In the genomic region with DNA sequence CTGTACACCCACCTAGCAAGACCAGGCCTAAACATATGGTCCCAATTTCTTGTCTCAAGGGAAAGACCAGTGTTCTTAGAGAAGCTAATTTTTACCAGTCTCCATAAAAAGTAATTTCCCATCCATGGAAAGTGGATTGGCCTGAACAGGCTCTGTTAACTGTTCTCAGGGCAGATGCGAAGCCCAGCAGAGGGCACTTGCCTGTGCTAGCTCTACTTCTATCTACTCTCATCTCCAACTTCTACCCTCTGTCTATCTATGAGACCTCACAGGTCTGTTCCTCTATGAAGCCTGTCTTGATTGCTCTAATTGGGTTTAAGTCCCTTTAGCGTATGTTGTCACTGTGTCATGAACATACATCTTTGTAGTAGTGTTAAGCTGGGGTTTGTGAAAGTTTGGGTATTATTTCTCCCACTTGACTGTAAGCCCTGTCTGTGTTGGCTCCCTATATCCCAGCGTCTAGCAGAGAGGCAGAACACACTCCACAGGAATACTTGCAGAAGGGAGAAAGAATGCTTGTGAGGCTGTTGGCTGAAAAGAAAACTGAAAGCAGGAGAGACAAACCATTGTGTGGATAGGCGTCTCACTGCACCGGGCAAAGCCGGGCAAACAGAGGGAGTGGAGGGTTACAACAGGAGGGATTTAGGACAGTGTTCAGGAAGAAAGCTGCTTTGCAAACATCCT, we compare ENCODE assay signal across 8 cellular contexts.
DNase-seq lines count a peak whose midpoint lies in the region; ATAC-seq and TF ChIP-seq lines count a peak whose summit lies in the region.

No MANE protein-coding gene starts in this region.

- intact Hi-C loops in PC-3 (cut with micrococcal nuclease): no loop called here

- no peak overlapping the region for H3K4me2 ChIP-seq in PC-3 (ENCODE audit: low read length)

- ATAC-seq in HG02840 (IDR thresholded peaks at IDR 0.05; ENCODE audit: low FRiP score, unreplicated experiment): no peak
- no peak for ATAC-seq in HG02885 (IDR thresholded peaks at IDR 0.05; ENCODE audit: poor library complexity, unreplicated experiment)
- no peak for ATAC-seq in PC-3

- H3K27ac ChIP-seq in SJSA1: peak overlapping the region; percentile 52
- H3K27ac ChIP-seq in PC-3 (ENCODE audit: low read length): no peak overlapping the region

- H3K9ac ChIP-seq in PC-3 (ENCODE audit: low read length): no peak overlapping the region

- H3K4me1 ChIP-seq in SJSA1 (replicated peaks) (peaks cover 30% of the 10 kb centered on the region), PC-3 (ENCODE audit: insufficient read depth, low read length) (no peaks in the 10 kb centered on the region)

- H3K9me3 ChIP-seq in SJSA1 (replicated peaks) (no peaks in the 10 kb centered on the region), PC-3 (ENCODE audit: low read length) (no peaks in the 10 kb centered on the region)

- no peaks in the 10 kb centered on the region for H3K9me2 ChIP-seq in PC-3 (replicated peaks; ENCODE audit: low read length)

- no peak overlapping the region for H2AFZ ChIP-seq in PC-3 (ENCODE audit: low read length)

- H3K4me3 ChIP-seq in SJSA1 (peak overlapping the region; percentile 21), PC-3 (ENCODE audit: low read length) (no peak overlapping the region)

- no peaks in the 10 kb centered on the region for H3K36me3 ChIP-seq in SJSA1
- no peaks in the 10 kb centered on the region for H3K36me3 ChIP-seq in PC-3 (ENCODE audit: low read depth, low read length)

- TF ChIP-seq CTCF in PC-3 (conservative IDR thresholded peaks at IDR 0.05; ENCODE audit: low read depth, low read length): no peak

- H3F3A ChIP-seq in PC-3 (ENCODE audit: low read length, unreplicated experiment): no peaks in the 10 kb centered on the region

- no TSS peak for BruUV-seq in PC-3 (replicated peaks; lab: Mats Ljungman, UMichigan)

- H4K20me1 ChIP-seq in PC-3 (ENCODE audit: low read length): no peaks in the 10 kb centered on the region

- H3K79me2 ChIP-seq in PC-3 (ENCODE audit: low read length): no peaks in the 10 kb centered on the region

- CTCF ChIA-PET in PC-3 (lab: Charles Lee): no interaction called here

- POLR2A ChIA-PET in PC-3 (lab: Charles Lee; ENCODE audit: unreplicated experiment): no interaction called here

- DNase-seq in DMS114 treated with DMSO at 0.1 percent for 48 hours (lab: John Stamatoyannopoulos, UW; ENCODE audit: unreplicated experiment) (peak; percentile 6), SJSA1 (ENCODE audit: low read depth in 1 of 2, low spot score in 2 of 2) (peak; percentile 48 to 75), globus pallidus (ENCODE audit: low spot score) (peak; percentile 35), retina (peak; percentile 51), PC-3 (no peak)
- no peak for DNase-seq in stimulated activated CD4-positive, alpha-beta T cell treated with anti-CD3 and anti-CD28 coated beads, Interleukin-1b, Interleukin-23, amount 100 ng/mL, for 48 hours

- no peaks in the 10 kb centered on the region for H3K27me3 ChIP-seq in SJSA1 (replicated peaks)
- H3K27me3 ChIP-seq in PC-3 (ENCODE audit: low read length): peaks cover 7% of the 10 kb centered on the region; the same call in 1 of the 2 replicates

Comparison
In these comparisons a context has a peak if more than half of its experiments do, and no peak if none do; other contexts are left out.
1. DNase-seq: peak in DMS114 treated with DMSO at 0.1 percent for 48 hours (single experiment), SJSA1 (2 of 2), globus pallidus (single experiment) and retina (single experiment); none in stimulated activated CD4-positive, alpha-beta T cell treated with anti-CD3 and anti-CD28 coated beads, Interleukin-1b, Interleukin-23, amount 100 ng/mL, for 48 hours (single experiment) and PC-3 (single experiment).